Comparison of ENCODE assay signal across 1 cellular context in the genomic region with DNA sequence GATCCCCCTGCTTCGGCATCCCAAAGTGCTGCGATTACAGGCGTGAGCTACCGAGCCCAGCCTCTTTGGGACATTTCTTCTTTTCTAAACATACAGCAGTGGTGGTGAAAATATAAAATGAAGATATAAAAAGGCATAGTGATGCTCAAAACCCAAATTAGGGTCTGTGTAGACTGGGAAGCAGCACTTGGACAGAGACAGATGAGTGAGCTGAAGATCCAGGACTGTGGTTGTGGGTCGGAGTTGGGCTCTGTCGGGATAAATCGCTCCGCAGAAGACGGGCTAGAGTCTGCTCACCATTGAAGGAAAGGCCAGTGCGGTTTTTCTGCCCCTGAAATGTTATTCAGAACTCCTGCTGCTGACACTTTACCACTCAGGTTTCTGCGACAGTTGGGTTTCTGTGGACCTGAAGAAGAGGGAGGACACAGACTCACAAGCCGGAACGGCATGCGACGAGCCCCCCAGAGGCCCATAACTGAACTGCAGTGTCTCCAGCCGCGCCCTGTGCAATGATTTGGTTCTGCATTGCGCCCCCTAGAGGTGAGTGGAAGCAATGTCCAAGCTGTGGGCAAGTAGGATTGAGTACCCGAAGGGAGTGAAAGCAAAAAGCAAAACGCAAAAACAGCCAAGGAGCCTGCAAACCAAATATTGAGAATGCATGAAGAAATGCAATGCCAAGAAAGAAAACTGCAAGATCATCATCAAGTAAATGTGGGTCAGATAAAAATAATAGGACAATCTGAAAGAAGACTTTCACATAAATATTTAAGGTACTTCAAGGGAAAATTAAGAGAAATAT.
TF ChIP-seq lines count a peak whose summit lies in the region.

No MANE protein-coding gene starts in this region.

TF ChIP-seq in HEK293, 187 proteins besides CTCF, POLR2A, EP300 and RAD21 (continued from another document):
- TF ChIP-seq PRDM1 (tag by site-specific recombination; IDR thresholded peaks at IDR 0.05): peak; percentile 93
- TF ChIP-seq, protein P1, sequence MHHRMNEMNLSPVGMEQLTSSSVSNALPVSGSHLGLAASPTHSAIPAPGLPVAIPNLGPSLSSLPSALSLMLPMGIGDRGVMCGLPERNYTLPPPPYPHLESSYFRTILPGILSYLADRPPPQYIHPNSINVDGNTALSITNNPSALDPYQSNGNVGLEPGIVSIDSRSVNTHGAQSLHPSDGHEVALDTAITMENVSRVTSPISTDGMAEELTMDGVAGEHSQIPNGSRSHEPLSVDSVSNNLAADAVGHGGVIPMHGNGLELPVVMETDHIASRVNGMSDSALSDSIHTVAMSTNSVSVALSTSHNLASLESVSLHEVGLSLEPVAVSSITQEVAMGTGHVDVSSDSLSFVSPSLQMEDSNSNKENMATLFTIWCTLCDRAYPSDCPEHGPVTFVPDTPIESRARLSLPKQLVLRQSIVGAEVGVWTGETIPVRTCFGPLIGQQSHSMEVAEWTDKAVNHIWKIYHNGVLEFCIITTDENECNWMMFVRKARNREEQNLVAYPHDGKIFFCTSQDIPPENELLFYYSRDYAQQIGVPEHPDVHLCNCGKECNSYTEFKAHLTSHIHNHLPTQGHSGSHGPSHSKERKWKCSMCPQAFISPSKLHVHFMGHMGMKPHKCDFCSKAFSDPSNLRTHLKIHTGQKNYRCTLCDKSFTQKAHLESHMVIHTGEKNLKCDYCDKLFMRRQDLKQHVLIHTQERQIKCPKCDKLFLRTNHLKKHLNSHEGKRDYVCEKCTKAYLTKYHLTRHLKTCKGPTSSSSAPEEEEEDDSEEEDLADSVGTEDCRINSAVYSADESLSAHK (tag by site-specific recombination; IDR thresholded peaks at IDR 0.05): peak; percentile 10; the same call in 1 of the 2 replicates
- TF ChIP-seq ZSCAN23 (tag by site-specific recombination; IDR thresholded peaks at IDR 0.05): no peak
- TF ChIP-seq ZNF2 (tag by site-specific recombination; IDR thresholded peaks at IDR 0.05): peak; percentile 74; the same call in 1 of the 2 replicates
- TF ChIP-seq, protein P2, sequence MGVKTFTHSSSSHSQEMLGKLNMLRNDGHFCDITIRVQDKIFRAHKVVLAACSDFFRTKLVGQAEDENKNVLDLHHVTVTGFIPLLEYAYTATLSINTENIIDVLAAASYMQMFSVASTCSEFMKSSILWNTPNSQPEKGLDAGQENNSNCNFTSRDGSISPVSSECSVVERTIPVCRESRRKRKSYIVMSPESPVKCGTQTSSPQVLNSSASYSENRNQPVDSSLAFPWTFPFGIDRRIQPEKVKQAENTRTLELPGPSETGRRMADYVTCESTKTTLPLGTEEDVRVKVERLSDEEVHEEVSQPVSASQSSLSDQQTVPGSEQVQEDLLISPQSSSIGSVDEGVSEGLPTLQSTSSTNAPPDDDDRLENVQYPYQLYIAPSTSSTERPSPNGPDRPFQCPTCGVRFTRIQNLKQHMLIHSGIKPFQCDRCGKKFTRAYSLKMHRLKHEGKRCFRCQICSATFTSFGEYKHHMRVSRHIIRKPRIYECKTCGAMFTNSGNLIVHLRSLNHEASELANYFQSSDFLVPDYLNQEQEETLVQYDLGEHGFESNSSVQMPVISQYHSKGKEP (tag by site-specific recombination; IDR thresholded peaks at IDR 0.05): peak; percentile 62; the same call in 1 of the 2 replicates
- TF ChIP-seq ZNF777 (tag by site-specific recombination; IDR thresholded peaks at IDR 0.05; ENCODE audit: borderline replicate concordance): no peak
- TF ChIP-seq GLI2 (tag by site-specific recombination; IDR thresholded peaks at IDR 0.05; ENCODE audit: borderline replicate concordance, low read depth): no peak
- peak; percentile 90 for TF ChIP-seq ZNF660 (tag by site-specific recombination; IDR thresholded peaks at IDR 0.05)
